In the genomic region with DNA sequence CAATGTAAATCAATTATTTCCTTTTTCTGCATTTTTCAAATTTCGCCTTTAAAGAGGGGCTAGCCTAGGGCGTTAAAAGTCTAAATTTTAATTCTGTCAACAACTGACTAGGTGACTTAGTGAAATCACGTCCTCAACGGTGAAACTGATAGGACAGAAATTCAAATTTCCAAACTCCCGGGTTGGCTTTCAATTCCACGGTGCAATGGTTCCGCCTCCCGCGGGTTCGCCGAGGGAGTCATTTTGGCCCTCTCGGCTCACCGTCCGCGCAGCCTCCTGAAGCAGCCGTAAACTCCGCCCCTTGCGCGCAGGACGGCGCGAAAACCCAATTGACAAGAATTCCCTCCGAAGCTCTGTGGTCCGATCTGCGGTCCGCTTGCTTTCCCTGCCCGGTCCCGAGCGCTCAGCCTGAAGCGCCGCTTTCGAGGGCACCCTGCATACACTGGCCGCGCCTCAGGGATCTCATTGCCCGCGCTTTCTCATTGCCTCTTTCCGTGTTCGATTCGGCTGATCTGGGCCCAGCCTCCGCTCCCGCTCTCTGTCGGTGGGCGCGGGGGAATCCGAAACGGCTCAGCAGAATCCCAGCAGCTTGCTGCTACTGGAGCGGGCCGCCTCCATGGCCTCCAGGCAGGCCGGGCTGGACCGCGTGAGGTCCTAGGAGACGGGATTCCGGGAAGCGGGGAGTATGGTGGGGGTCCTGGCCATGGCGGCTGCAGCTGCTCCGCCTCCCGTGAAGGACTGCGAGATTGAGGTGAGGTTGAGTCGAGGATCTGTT, we compare ENCODE assay signal across 8 cellular contexts. TPM values are rescaled to one million over a fixed set of nuclear protein-coding genes. Genes with fewer than 3 reads are reported as not detected.
DNase-seq lines count a peak whose midpoint lies in the region; ATAC-seq and TF ChIP-seq lines count a peak whose summit lies in the region.

A gene with protein sequence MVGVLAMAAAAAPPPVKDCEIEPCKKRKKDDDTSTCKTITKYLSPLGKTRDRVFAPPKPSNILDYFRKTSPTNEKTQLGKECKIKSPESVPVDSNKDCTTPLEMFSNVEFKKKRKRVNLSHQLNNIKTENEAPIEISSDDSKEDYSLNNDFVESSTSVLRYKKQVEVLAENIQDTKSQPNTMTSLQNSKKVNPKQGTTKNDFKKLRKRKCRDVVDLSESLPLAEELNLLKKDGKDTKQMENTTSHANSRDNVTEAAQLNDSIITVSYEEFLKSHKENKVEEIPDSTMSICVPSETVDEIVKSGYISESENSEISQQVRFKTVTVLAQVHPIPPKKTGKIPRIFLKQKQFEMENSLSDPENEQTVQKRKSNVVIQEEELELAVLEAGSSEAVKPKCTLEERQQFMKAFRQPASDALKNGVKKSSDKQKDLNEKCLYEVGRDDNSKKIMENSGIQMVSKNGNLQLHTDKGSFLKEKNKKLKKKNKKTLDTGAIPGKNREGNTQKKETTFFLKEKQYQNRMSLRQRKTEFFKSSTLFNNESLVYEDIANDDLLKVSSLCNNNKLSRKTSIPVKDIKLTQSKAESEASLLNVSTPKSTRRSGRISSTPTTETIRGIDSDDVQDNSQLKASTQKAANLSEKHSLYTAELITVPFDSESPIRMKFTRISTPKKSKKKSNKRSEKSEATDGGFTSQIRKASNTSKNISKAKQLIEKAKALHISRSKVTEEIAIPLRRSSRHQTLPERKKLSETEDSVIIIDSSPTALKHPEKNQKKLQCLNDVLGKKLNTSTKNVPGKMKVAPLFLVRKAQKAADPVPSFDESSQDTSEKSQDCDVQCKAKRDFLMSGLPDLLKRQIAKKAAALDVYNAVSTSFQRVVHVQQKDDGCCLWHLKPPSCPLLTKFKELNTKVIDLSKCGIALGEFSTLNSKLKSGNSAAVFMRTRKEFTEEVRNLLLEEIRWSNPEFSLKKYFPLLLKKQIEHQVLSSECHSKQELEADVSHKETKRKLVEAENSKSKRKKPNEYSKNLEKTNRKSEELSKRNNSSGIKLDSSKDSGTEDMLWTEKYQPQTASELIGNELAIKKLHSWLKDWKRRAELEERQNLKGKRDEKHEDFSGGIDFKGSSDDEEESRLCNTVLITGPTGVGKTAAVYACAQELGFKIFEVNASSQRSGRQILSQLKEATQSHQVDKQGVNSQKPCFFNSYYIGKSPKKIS (N-terminal part only) (plus strand): TSS at position 304 of the 775 bp plus-strand sequence. CDS start 382 bp downstream, at position 686.

- no peaks in the 10 kb centered on the region for H3K9me1 ChIP-seq in IMR-90 (ENCODE audit: insufficient read depth, low read length)

- in situ Hi-C loops in IMR-90 (cut with MboI; ENCODE audit: low sequenced_read_pairs): no loop called here

- H3K9ac ChIP-seq in IMR-90 (ENCODE audit: low read depth, low read length): peak within 1 kb of the TSS; percentile 78
- peak within 1 kb of the TSS; percentile 90 for H3K9ac ChIP-seq in OCI-LY3 (ENCODE audit: low read length)

- POLR2A ChIA-PET in IMR-90 (lab: Charles Lee; ENCODE audit: unreplicated experiment): no interaction called here

- intact Hi-C loops in IMR-90 (cut with micrococcal nuclease): no loop called here

- H2AK9ac ChIP-seq in IMR-90 (replicated peaks; ENCODE audit: low read depth, low read length, poor library complexity): peak within 1 kb of the TSS; percentile 56

- H2AFZ ChIP-seq in IMR-90 (replicated peaks; ENCODE audit: low read length, poor library complexity) (peak within 1 kb of the TSS; percentile 98), OCI-LY3 (ENCODE audit: low read depth, low read length) (peak within 1 kb of the TSS; percentile 83)

- H4K20me1 ChIP-seq in IMR-90 (ENCODE audit: insufficient read depth, low read length) (no peaks in the 10 kb centered on the region), OCI-LY3 (ENCODE audit: insufficient read depth, low read length) (peaks cover 9% of the 10 kb centered on the region)

- H3K23ac ChIP-seq in IMR-90 (ENCODE audit: low read depth, low read length): peak within 1 kb of the TSS; percentile 92

- H2BK15ac ChIP-seq in IMR-90 (ENCODE audit: low read depth, low read length): no peak within 1 kb of the TSS; the same call in 2 of the 3 replicates

- H3K27me3 ChIP-seq in BE2C (no peaks in the 10 kb centered on the region), IMR-90 (ENCODE audit: control insufficient read depth, insufficient read depth, low read length) (no peaks in the 10 kb centered on the region), OCI-LY3 (ENCODE audit: low read depth, low read length) (no peaks in the 10 kb centered on the region)

- dilution Hi-C loops in IMR-90 (cut with HindIII; ENCODE audit: low sequenced_read_pairs, unreplicated experiment): no loop called here

- peaks cover 41% of the 10 kb centered on the region for H3K79me2 ChIP-seq in OCI-LY3 (ENCODE audit: low read length)

- H3K4ac ChIP-seq in IMR-90 (ENCODE audit: low read depth, low read length): peak within 1 kb of the TSS; percentile 39

- DNase-seq in BE2C (peak; percentile 84), IMR-90 (peak; percentile 91), epidermal melanocyte (ENCODE audit: insufficient read length, low spot score) (peak; percentile 92), midbrain (lab: John Stamatoyannopoulos, UW) (peak; percentile 90)
- DNase-seq in activated CD8-positive, alpha-beta memory T cell treated with anti-CD3 and anti-CD28 coated beads, Interleukin-2, amount 50 U/mL, for 24 hours (ENCODE audit: extremely low read depth): peak; percentile 75
- peak; percentile 75 to 77 for DNase-seq in stimulated activated CD8-positive, alpha-beta memory T cell treated with anti-CD3 and anti-CD28 coated beads, Interleukin-15, amount 100 ng/mL, for 4 hours (ENCODE audit: low read depth in 2 of 2)

- H2AK5ac ChIP-seq in IMR-90 (ENCODE audit: low read depth, low read length): no peak within 1 kb of the TSS; the same call in 1 of the 2 replicates

- H3K4me2 ChIP-seq in IMR-90 (ENCODE audit: low read depth, low read length): peak within 1 kb of the TSS; percentile 94
- peak within 1 kb of the TSS; percentile 87 for H3K4me2 ChIP-seq in OCI-LY3 (ENCODE audit: low read length)

- TF ChIP-seq POLR2A in IMR-90 (IDR thresholded peaks at IDR 0.05; ENCODE audit: low read depth, low read length): no peak

- H2BK120ac ChIP-seq in IMR-90 (ENCODE audit: low read depth, low read length): peak within 1 kb of the TSS; percentile 44; the same call in 1 of the 2 replicates

- peak within 1 kb of the TSS; percentile 72 for H3K56ac ChIP-seq in IMR-90 (ENCODE audit: extremely low read depth, insufficient read depth, low read length)

- TF ChIP-seq RAD21 in IMR-90 (IDR thresholded peaks at IDR 0.05; ENCODE audit: low read length): no peak

- H2BK20ac ChIP-seq in IMR-90 (ENCODE audit: low read depth, low read length): no peak within 1 kb of the TSS; the same call in 1 of the 2 replicates

- peak within 1 kb of the TSS; percentile 94 to 95 for H4K8ac ChIP-seq in IMR-90 (ENCODE audit: low read depth in 2 of 2, low read length in 2 of 2)

- BruUV-seq in IMR-90 (replicated peaks; lab: Mats Ljungman, UMichigan): no TSS peak

- peak within 1 kb of the TSS; percentile 89 for H3K14ac ChIP-seq in IMR-90 (replicated peaks; ENCODE audit: low read depth, low read length)

- H3K36me3 ChIP-seq in BE2C (no peaks in the 10 kb centered on the region; the same call in 1 of the 2 replicates), IMR-90 (ENCODE audit: control insufficient read depth, insufficient read depth, low read length) (no peaks in the 10 kb centered on the region), OCI-LY3 (replicated peaks; ENCODE audit: low read depth, low read length) (peaks cover 22% of the 10 kb centered on the region)

- H3K9me3 ChIP-seq in BE2C (no peaks in the 10 kb centered on the region), IMR-90 (ENCODE audit: control insufficient read depth, insufficient read depth, low read length) (no peaks in the 10 kb centered on the region), OCI-LY3 (ENCODE audit: insufficient read depth, low read length) (no peaks in the 10 kb centered on the region)

- H3K4me1 ChIP-seq in BE2C (no peaks in the 10 kb centered on the region), IMR-90 (ENCODE audit: control insufficient read depth, insufficient read depth, low read length) (no peaks in the 10 kb centered on the region), OCI-LY3 (ENCODE audit: low read length) (peaks cover 15% of the 10 kb centered on the region)

- WGBS in IMR-90 (ENCODE audit: extremely low coverage in 2 of 2, insufficient read length in 1 of 2), 2 experiments: 0% methylated on average over 34 of the region's 59 CpGs; no CpG with 5 or more reads in 1 of the 2 experiments

- H3K27ac ChIP-seq in IMR-90 (ENCODE audit: insufficient read depth, low read length): peak within 1 kb of the TSS; percentile 64; the same call in 1 of the 2 replicates
- H3K27ac ChIP-seq in OCI-LY3 (ENCODE audit: low read length): peak within 1 kb of the TSS; percentile 52

- no peak for TF ChIP-seq CTCF in BE2C (IDR thresholded peaks at IDR 0.05; ENCODE audit: low read depth, low read length)
- no peak for TF ChIP-seq CTCF in IMR-90 (conservative IDR thresholded peaks at IDR 0.05; ENCODE audit: low read depth, low read length)
- TF ChIP-seq CTCF in OCI-LY3 (IDR thresholded peaks at IDR 0.05; ENCODE audit: low read depth, low read length): no peak

- no peak within 1 kb of the TSS for H3K18ac ChIP-seq in IMR-90 (ENCODE audit: low read depth, low read length)

- H3K4me3 ChIP-seq in BE2C (ENCODE audit: low read depth, low read length) (peak within 1 kb of the TSS; percentile 87), IMR-90 (ENCODE audit: insufficient read depth, low read depth, low read length) (peak within 1 kb of the TSS; percentile 86), OCI-LY3 (ENCODE audit: low read length) (peak within 1 kb of the TSS; percentile 85)

- peak within 1 kb of the TSS; percentile 40; the same call in 1 of the 2 replicates for H4K91ac ChIP-seq in IMR-90 (ENCODE audit: insufficient read depth, low read depth, low read length)

- peak within 1 kb of the TSS; percentile 36 for H2BK5ac ChIP-seq in IMR-90 (ENCODE audit: low read depth, low read length, poor library complexity, severe bottlenecking)

- CTCF ChIA-PET in IMR-90 (lab: Yijun Ruan, JAX): interaction anchor here (0.6 kb wide), 1 partner anchor 30 kb away, joined by 3 read pairs; no protein-coding TSS in a partner anchor

- H4K5ac ChIP-seq in IMR-90 (ENCODE audit: low read depth, low read length): peak within 1 kb of the TSS; percentile 70; the same call in 1 of the 2 replicates

- H3K79me1 ChIP-seq in IMR-90 (ENCODE audit: low read depth in 1 of 2, low read length in 2 of 2): peaks cover 4 to 28% of the 10 kb centered on the region in 2 experiments; a peak in 3 of 4 replicates

- peak; percentile 68 for ATAC-seq in GM19455 (IDR thresholded peaks at IDR 0.05; ENCODE audit: unreplicated experiment)
- ATAC-seq in IMR-90 (ENCODE audit: low read depth): peak; percentile 99

TF ChIP-seq in IMR-90, 13 proteins besides CTCF, POLR2A, EP300 and RAD21 (continues in another document):
- TF ChIP-seq CEBPB (IDR thresholded peaks at IDR 0.05; ENCODE audit: low read depth, low read length): peak; percentile 22; the same call in 1 of the 2 replicates
- peak; percentile 62; the same call in 1 of the 2 replicates for TF ChIP-seq MAZ (IDR thresholded peaks at IDR 0.05; ENCODE audit: borderline replicate concordance, low read depth, low read length)

RNA-seq across cellular contexts. Expression of the gene that starts here (rescaled TPM):
- polyA plus RNA-seq in BE2C (2012; ENCODE audit: insufficient read depth, insufficient read length, low read depth): 0.42 TPM
- 1.3 and 2.8 TPM in 2 replicates for total RNA-seq in IMR-90 (2012; rRNA removed)
- 0.93 and 1.0 TPM in 2 replicates for polyA plus RNA-seq in IMR-90 (2012; rRNA removed)
- polyA plus RNA-seq in IMR-90 (2012; cell fraction: cytosol; rRNA removed): 0.05 and 0.10 TPM in 2 replicates
- polyA plus RNA-seq in IMR-90 (2012; cell fraction: nucleus; rRNA removed; ENCODE audit: low replicate concordance): 0.44 and 1.1 TPM in 2 replicates

Comparison
In these comparisons a context has a peak if more than half of its experiments do, and no peak if none do; other contexts are left out.
1. Peak in every context shown above with its lines: DNase-seq, ATAC-seq, H3K4me3 ChIP-seq and H3K27ac ChIP-seq.